13 cellular contexts compared by ENCODE assay signal in the genomic region with DNA sequence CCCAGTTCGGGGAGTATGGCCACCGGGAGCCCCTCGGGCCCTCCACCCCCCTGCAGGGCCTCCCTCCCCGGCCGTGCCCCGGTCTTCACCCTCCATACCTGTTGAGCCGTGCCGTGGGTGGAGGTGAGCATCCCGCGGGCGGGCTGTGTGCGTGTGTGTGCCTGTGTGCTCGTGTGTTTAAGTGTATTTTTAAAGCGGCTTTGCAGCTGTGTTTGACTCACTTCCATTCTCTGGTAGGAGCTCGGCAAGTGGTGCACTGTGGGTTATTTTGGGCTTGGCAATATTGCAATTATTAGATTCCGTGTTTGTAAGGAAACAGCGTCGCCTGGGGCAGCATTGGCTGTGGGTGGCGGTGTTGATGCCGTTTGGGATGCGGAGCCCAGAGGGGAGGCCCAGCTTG.
"Had no signal": no experiment of that assay in that cellular context is flagged by ENCODE, and none has a peak within 500 bp of the region (broad histone marks: within the 10 kb centered on the region; RNA-seq: fewer than 3 reads in every experiment).

No MANE protein-coding gene starts in this region.

- H3K9me3 Mint-ChIP-seq: activated CD4-positive, alpha-beta T cell treated with anti-CD3 and anti-CD28 coated beads, Interleukin-2, amount 10 ng/mL, durations not matched to agents 24 days and 14 days; activated T-helper 17 cell treated with anti-CD3 and anti-CD28 coated beads, Interleukin-2, amount 50 U/mL, for 72 hours; stimulated activated naive CD8-positive, alpha-beta T cell treated with anti-CD3 and anti-CD28 coated beads, Interleukin-15, amount 100 ng/mL, for 72 hours; T-helper 1 cell treated with Interleukin-12 subunit alpha and Interleukin-12 subunit beta and Interleukin-4 antibody, amounts not matched to agents 30 μg/mL and 1 μg/mL, for 36 hours; WTC11 had no signal

- H3K36me3 ChIP-seq: adrenal gland, thoracic aorta had no signal

- H3K4me3 ChIP-seq: adrenal gland, thoracic aorta had no signal

- H3K36me3 Mint-ChIP-seq: WTC11 had no signal

- H3K27me3 Mint-ChIP-seq: activated CD4-positive, alpha-beta T cell treated with anti-CD3 and anti-CD28 coated beads, Interleukin-2, amount 10 ng/mL, durations not matched to agents 24 days and 14 days; activated T-helper 17 cell treated with anti-CD3 and anti-CD28 coated beads, Interleukin-2, amount 50 U/mL, for 72 hours; stimulated activated naive CD8-positive, alpha-beta T cell treated with anti-CD3 and anti-CD28 coated beads, Interleukin-15, amount 100 ng/mL, for 72 hours had no signal

- ATAC-seq: activated T-helper 17 cell treated with anti-CD3 and anti-CD28 coated beads, Interleukin-2, amount 50 U/mL, for 72 hours; esophagus mucosa; stimulated activated naive CD8-positive, alpha-beta T cell treated with anti-CD3 and anti-CD28 coated beads, Interleukin-15, amount 100 ng/mL, for 72 hours; WTC11 had no signal

- H3K27ac Mint-ChIP-seq: activated CD4-positive, alpha-beta T cell treated with anti-CD3 and anti-CD28 coated beads, Interleukin-2, amount 10 ng/mL, durations not matched to agents 24 days and 14 days; activated T-helper 17 cell treated with anti-CD3 and anti-CD28 coated beads, Interleukin-2, amount 50 U/mL, for 72 hours; stimulated activated naive CD8-positive, alpha-beta T cell treated with anti-CD3 and anti-CD28 coated beads, Interleukin-15, amount 100 ng/mL, for 72 hours; T-helper 1 cell treated with Interleukin-12 subunit alpha and Interleukin-12 subunit beta and Interleukin-4 antibody, amounts not matched to agents 30 μg/mL and 1 μg/mL, for 36 hours; WTC11 had no signal

- H3K9me3 ChIP-seq: adrenal gland, thoracic aorta had no signal

- H3K4me1 Mint-ChIP-seq: activated CD4-positive, alpha-beta T cell treated with anti-CD3 and anti-CD28 coated beads, Interleukin-2, amount 10 ng/mL, durations not matched to agents 24 days and 14 days; activated T-helper 17 cell treated with anti-CD3 and anti-CD28 coated beads, Interleukin-2, amount 50 U/mL, for 72 hours; stimulated activated naive CD8-positive, alpha-beta T cell treated with anti-CD3 and anti-CD28 coated beads, Interleukin-15, amount 100 ng/mL, for 72 hours; WTC11 had no signal

- FAIRE-seq: frontal cortex had no signal

- H3K27ac ChIP-seq: adrenal gland, parathyroid adenoma, thoracic aorta had no signal

- DNase-seq: activated CD4-positive, alpha-beta T cell treated with anti-CD3 and anti-CD28 coated beads, Interleukin-2, amount 10 ng/mL, durations not matched to agents 24 days and 14 days; activated naive CD4-positive, alpha-beta T cell treated with anti-CD3 and anti-CD28 coated beads, Interleukin-2, amount 50 U/mL, for 16 hours; activated T-cell treated with anti-CD3 and anti-CD28 coated beads for 4 hours; adrenal gland; stimulated activated CD4-positive, alpha-beta T cell treated with anti-CD3 and anti-CD28 coated beads, Interleukin-4, amount 100 ng/mL, for 4 hours; stimulated activated naive CD8-positive, alpha-beta T cell treated with anti-CD3 and anti-CD28 coated beads, Interleukin-15, amount 100 ng/mL, for 72 hours had no signal

- H3K4me3 Mint-ChIP-seq: activated CD4-positive, alpha-beta T cell treated with anti-CD3 and anti-CD28 coated beads, Interleukin-2, amount 10 ng/mL, durations not matched to agents 24 days and 14 days; activated T-helper 17 cell treated with anti-CD3 and anti-CD28 coated beads, Interleukin-2, amount 50 U/mL, for 72 hours; stimulated activated naive CD8-positive, alpha-beta T cell treated with anti-CD3 and anti-CD28 coated beads, Interleukin-15, amount 100 ng/mL, for 72 hours; T-helper 1 cell treated with Interleukin-12 subunit alpha and Interleukin-12 subunit beta and Interleukin-4 antibody, amounts not matched to agents 30 μg/mL and 1 μg/mL, for 36 hours; WTC11 had no signal
